2 cellular contexts compared by ENCODE assay signal in genomic region chr7:66419210-66419609, GRCh38.
TF ChIP-seq lines count a peak whose summit lies in the region.

No MANE protein-coding gene starts in this region.

TF ChIP-seq in HepG2, 621 proteins besides CTCF, POLR2A, EP300 and RAD21 (continued from another document):
- TF ChIP-seq MTF2 (CRISPR knock-in tag; IDR thresholded peaks at IDR 0.05; ENCODE audit: borderline replicate concordance), result no peak
- TF ChIP-seq GFI1 (CRISPR knock-in tag; IDR thresholded peaks at IDR 0.05; ENCODE audit: borderline replicate concordance), result no peak
- TF ChIP-seq RBFOX2 (IDR thresholded peaks at IDR 0.05; ENCODE audit: low read depth, low read length), result no peak
- no peak for TF ChIP-seq NFYB (CRISPR knock-in tag; IDR thresholded peaks at IDR 0.05)
- TF ChIP-seq TCF12 (IDR thresholded peaks at IDR 0.05), result no peak
- no peak for TF ChIP-seq TCF12 (CRISPR knock-in tag; IDR thresholded peaks at IDR 0.05)
- TF ChIP-seq MIER2 (CRISPR knock-in tag; IDR thresholded peaks at IDR 0.05), result no peak
- TF ChIP-seq RORA (CRISPR knock-in tag; IDR thresholded peaks at IDR 0.05), result no peak
- TF ChIP-seq ZNF773 (CRISPR knock-in tag; IDR thresholded peaks at IDR 0.05; ENCODE audit: borderline replicate concordance), result no peak
- no peak for TF ChIP-seq GABPB1 (CRISPR knock-in tag; IDR thresholded peaks at IDR 0.05)
- no peak for TF ChIP-seq YEATS2 (CRISPR knock-in tag; IDR thresholded peaks at IDR 0.05; ENCODE audit: borderline replicate concordance)
- TF ChIP-seq ATF3 (CRISPR knock-in tag; IDR thresholded peaks at IDR 0.05), result no peak
- TF ChIP-seq ZNF704 (CRISPR knock-in tag; IDR thresholded peaks at IDR 0.05; ENCODE audit: borderline replicate concordance), result no peak
- TF ChIP-seq ZNF563 (CRISPR knock-in tag; IDR thresholded peaks at IDR 0.05), result no peak
- TF ChIP-seq ZNF546 (CRISPR knock-in tag; conservative IDR thresholded peaks at IDR 0.05), result no peak
- TF ChIP-seq ZSCAN5A (CRISPR knock-in tag; IDR thresholded peaks at IDR 0.05; ENCODE audit: borderline replicate concordance), result no peak
- TF ChIP-seq ZNF224 (CRISPR knock-in tag; IDR thresholded peaks at IDR 0.05), result no peak

TF ChIP-seq in K562, 482 proteins besides CTCF, POLR2A, EP300 and RAD21 (continued from another document and continues in another):
- TF ChIP-seq, protein P1, sequence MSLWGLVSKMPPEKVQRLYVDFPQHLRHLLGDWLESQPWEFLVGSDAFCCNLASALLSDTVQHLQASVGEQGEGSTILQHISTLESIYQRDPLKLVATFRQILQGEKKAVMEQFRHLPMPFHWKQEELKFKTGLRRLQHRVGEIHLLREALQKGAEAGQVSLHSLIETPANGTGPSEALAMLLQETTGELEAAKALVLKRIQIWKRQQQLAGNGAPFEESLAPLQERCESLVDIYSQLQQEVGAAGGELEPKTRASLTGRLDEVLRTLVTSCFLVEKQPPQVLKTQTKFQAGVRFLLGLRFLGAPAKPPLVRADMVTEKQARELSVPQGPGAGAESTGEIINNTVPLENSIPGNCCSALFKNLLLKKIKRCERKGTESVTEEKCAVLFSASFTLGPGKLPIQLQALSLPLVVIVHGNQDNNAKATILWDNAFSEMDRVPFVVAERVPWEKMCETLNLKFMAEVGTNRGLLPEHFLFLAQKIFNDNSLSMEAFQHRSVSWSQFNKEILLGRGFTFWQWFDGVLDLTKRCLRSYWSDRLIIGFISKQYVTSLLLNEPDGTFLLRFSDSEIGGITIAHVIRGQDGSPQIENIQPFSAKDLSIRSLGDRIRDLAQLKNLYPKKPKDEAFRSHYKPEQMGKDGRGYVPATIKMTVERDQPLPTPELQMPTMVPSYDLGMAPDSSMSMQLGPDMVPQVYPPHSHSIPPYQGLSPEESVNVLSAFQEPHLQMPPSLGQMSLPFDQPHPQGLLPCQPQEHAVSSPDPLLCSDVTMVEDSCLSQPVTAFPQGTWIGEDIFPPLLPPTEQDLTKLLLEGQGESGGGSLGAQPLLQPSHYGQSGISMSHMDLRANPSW (CRISPR knock-in tag; IDR thresholded peaks at IDR 0.05), result no peak
- TF ChIP-seq TRIM24 (IDR thresholded peaks at IDR 0.05), result no peak
- TF ChIP-seq CEBPB (tag; IDR thresholded peaks at IDR 0.05), result peak; percentile 68
- TF ChIP-seq ESRRA (IDR thresholded peaks at IDR 0.05; ENCODE audit: borderline replicate concordance, low read depth), result no peak
- 0 out of 2 replicates have a peak, but pooled peaks have one; percentile 15 for TF ChIP-seq FOSL1 (tag; conservative IDR thresholded peaks at IDR 0.05)
- TF ChIP-seq ZBTB17 (CRISPR knock-in tag; IDR thresholded peaks at IDR 0.05), result no peak
- no peak for TF ChIP-seq E2F8 (IDR thresholded peaks at IDR 0.05; ENCODE audit: low read depth, partially characterized antibody)
- TF ChIP-seq, protein P2, sequence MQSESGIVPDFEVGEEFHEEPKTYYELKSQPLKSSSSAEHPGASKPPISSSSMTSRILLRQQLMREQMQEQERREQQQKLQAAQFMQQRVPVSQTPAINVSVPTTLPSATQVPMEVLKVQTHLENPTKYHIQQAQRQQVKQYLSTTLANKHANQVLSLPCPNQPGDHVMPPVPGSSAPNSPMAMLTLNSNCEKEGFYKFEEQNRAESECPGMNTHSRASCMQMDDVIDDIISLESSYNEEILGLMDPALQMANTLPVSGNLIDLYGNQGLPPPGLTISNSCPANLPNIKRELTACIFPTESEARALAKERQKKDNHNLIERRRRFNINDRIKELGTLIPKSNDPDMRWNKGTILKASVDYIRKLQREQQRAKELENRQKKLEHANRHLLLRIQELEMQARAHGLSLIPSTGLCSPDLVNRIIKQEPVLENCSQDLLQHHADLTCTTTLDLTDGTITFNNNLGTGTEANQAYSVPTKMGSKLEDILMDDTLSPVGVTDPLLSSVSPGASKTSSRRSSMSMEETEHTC (IDR thresholded peaks at IDR 0.05), result no peak
- TF ChIP-seq BACH1 (tag; IDR thresholded peaks at IDR 0.05), result no peak
- no peak for TF ChIP-seq RBBP5 (IDR thresholded peaks at IDR 0.05; ENCODE audit: borderline replicate concordance, insufficient read depth, low read length, poor library complexity, severe bottlenecking)
- 0 out of 2 replicates have a peak, but pooled peaks have one; percentile 18 for TF ChIP-seq ATF3 (IDR thresholded peaks at IDR 0.05)
- TF ChIP-seq ATF3 (CRISPR knock-in tag; conservative IDR thresholded peaks at IDR 0.05), result no peak
- TF ChIP-seq, protein P3, sequence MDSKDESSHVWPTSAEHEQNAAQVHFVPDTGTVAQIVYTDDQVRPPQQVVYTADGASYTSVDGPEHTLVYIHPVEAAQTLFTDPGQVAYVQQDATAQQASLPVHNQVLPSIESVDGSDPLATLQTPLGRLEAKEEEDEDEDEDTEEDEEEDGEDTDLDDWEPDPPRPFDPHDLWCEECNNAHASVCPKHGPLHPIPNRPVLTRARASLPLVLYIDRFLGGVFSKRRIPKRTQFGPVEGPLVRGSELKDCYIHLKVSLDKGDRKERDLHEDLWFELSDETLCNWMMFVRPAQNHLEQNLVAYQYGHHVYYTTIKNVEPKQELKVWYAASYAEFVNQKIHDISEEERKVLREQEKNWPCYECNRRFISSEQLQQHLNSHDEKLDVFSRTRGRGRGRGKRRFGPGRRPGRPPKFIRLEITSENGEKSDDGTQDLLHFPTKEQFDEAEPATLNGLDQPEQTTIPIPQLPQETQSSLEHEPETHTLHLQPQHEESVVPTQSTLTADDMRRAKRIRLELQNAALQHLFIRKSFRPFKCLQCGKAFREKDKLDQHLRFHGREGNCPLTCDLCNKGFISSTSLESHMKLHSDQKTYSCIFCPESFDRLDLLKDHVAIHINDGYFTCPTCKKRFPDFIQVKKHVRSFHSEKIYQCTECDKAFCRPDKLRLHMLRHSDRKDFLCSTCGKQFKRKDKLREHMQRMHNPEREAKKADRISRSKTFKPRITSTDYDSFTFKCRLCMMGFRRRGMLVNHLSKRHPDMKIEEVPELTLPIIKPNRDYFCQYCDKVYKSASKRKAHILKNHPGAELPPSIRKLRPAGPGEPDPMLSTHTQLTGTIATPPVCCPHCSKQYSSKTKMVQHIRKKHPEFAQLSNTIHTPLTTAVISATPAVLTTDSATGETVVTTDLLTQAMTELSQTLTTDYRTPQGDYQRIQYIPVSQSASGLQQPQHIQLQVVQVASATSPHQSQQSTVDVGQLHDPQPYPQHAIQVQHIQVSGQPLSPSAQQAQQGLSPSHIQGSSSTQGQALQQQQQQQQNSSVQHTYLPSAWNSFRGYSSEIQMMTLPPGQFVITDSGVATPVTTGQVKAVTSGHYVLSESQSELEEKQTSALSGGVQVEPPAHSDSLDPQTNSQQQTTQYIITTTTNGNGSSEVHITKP (IDR thresholded peaks at IDR 0.05; ENCODE audit: partially characterized antibody), result no peak
- TF ChIP-seq MAFG (tag; conservative IDR thresholded peaks at IDR 0.05), result peak; percentile 59
- TF ChIP-seq, protein P4, sequence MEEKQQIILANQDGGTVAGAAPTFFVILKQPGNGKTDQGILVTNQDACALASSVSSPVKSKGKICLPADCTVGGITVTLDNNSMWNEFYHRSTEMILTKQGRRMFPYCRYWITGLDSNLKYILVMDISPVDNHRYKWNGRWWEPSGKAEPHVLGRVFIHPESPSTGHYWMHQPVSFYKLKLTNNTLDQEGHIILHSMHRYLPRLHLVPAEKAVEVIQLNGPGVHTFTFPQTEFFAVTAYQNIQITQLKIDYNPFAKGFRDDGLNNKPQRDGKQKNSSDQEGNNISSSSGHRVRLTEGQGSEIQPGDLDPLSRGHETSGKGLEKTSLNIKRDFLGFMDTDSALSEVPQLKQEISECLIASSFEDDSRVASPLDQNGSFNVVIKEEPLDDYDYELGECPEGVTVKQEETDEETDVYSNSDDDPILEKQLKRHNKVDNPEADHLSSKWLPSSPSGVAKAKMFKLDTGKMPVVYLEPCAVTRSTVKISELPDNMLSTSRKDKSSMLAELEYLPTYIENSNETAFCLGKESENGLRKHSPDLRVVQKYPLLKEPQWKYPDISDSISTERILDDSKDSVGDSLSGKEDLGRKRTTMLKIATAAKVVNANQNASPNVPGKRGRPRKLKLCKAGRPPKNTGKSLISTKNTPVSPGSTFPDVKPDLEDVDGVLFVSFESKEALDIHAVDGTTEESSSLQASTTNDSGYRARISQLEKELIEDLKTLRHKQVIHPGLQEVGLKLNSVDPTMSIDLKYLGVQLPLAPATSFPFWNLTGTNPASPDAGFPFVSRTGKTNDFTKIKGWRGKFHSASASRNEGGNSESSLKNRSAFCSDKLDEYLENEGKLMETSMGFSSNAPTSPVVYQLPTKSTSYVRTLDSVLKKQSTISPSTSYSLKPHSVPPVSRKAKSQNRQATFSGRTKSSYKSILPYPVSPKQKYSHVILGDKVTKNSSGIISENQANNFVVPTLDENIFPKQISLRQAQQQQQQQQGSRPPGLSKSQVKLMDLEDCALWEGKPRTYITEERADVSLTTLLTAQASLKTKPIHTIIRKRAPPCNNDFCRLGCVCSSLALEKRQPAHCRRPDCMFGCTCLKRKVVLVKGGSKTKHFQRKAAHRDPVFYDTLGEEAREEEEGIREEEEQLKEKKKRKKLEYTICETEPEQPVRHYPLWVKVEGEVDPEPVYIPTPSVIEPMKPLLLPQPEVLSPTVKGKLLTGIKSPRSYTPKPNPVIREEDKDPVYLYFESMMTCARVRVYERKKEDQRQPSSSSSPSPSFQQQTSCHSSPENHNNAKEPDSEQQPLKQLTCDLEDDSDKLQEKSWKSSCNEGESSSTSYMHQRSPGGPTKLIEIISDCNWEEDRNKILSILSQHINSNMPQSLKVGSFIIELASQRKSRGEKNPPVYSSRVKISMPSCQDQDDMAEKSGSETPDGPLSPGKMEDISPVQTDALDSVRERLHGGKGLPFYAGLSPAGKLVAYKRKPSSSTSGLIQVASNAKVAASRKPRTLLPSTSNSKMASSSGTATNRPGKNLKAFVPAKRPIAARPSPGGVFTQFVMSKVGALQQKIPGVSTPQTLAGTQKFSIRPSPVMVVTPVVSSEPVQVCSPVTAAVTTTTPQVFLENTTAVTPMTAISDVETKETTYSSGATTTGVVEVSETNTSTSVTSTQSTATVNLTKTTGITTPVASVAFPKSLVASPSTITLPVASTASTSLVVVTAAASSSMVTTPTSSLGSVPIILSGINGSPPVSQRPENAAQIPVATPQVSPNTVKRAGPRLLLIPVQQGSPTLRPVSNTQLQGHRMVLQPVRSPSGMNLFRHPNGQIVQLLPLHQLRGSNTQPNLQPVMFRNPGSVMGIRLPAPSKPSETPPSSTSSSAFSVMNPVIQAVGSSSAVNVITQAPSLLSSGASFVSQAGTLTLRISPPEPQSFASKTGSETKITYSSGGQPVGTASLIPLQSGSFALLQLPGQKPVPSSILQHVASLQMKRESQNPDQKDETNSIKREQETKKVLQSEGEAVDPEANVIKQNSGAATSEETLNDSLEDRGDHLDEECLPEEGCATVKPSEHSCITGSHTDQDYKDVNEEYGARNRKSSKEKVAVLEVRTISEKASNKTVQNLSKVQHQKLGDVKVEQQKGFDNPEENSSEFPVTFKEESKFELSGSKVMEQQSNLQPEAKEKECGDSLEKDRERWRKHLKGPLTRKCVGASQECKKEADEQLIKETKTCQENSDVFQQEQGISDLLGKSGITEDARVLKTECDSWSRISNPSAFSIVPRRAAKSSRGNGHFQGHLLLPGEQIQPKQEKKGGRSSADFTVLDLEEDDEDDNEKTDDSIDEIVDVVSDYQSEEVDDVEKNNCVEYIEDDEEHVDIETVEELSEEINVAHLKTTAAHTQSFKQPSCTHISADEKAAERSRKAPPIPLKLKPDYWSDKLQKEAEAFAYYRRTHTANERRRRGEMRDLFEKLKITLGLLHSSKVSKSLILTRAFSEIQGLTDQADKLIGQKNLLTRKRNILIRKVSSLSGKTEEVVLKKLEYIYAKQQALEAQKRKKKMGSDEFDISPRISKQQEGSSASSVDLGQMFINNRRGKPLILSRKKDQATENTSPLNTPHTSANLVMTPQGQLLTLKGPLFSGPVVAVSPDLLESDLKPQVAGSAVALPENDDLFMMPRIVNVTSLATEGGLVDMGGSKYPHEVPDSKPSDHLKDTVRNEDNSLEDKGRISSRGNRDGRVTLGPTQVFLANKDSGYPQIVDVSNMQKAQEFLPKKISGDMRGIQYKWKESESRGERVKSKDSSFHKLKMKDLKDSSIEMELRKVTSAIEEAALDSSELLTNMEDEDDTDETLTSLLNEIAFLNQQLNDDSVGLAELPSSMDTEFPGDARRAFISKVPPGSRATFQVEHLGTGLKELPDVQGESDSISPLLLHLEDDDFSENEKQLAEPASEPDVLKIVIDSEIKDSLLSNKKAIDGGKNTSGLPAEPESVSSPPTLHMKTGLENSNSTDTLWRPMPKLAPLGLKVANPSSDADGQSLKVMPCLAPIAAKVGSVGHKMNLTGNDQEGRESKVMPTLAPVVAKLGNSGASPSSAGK (IDR thresholded peaks at IDR 0.05), result no peak
- no peak for TF ChIP-seq BRF1 (IDR thresholded peaks at IDR 0.05; ENCODE audit: borderline replicate concordance, extremely low read depth, insufficient read length)
- no peak for TF ChIP-seq GABPB1 (CRISPR knock-in tag; IDR thresholded peaks at IDR 0.05)
- peak; percentile 73; the same call in 1 of the 2 replicates for TF ChIP-seq DPF2 (IDR thresholded peaks at IDR 0.05)
- TF ChIP-seq ZBTB26 (CRISPR knock-in tag; IDR thresholded peaks at IDR 0.05), result no peak
- TF ChIP-seq C11orf30 (IDR thresholded peaks at IDR 0.05; ENCODE audit: low read depth), result peak; percentile 27; the same call in 1 of the 2 replicates
